Comparison of ENCODE assay signal across 1 cellular context in genomic region chr19:14206737-14207725, GRCh38.
A peak's percentile ranks its signal among the peaks of the same experiment; 100 is the strongest.
TF ChIP-seq lines count a peak whose summit lies in the region.
"Not testable (repeated sequence)": the region's sequence is repeated elsewhere in the genome, so short reads cannot be mapped to it uniquely, and the experiment has no call there.

No MANE protein-coding gene starts in this region.

TF ChIP-seq in K562, 482 proteins besides CTCF, POLR2A, EP300 and RAD21 (continued from another document and continues in another):
- peak; percentile 70 for TF ChIP-seq ZBTB40 (IDR thresholded peaks at IDR 0.05)
- 0 out of 2 replicates have a peak, but pooled peaks have one; percentile 24 for TF ChIP-seq ZBTB40 (CRISPR knock-in tag; IDR thresholded peaks at IDR 0.05)
- peak; percentile 95 for TF ChIP-seq VEZF1 (CRISPR knock-in tag; IDR thresholded peaks at IDR 0.05)
- 0 out of 4 replicates have a peak, but pooled peaks of 1 of the 2 experiments have one; percentile 11 for TF ChIP-seq SIN3A (IDR thresholded peaks at IDR 0.05; ENCODE audit: borderline replicate concordance in 2 of 2, control insufficient read depth in 1 of 2, low read depth in 2 of 2, low read length in 2 of 2)
- peak; percentile 27 for TF ChIP-seq FIP1L1 (IDR thresholded peaks at IDR 0.05; ENCODE audit: low read depth, low read length, poor library complexity, severe bottlenecking)
- peak; percentile 47; the same call in 1 of the 2 replicates for TF ChIP-seq RNF2 (IDR thresholded peaks at IDR 0.05)
- peak; percentile 50; the same call in 1 of the 2 replicates for TF ChIP-seq TARDBP (IDR thresholded peaks at IDR 0.05)
- TF ChIP-seq GABPB1 (CRISPR knock-in tag; IDR thresholded peaks at IDR 0.05): 0 out of 2 replicates have a peak, but pooled peaks have one; percentile 30
- peak; percentile 20 to 68; a peak in 2 of 4 replicates for TF ChIP-seq TRIM24 (IDR thresholded peaks at IDR 0.05)
- TF ChIP-seq, protein P1, sequence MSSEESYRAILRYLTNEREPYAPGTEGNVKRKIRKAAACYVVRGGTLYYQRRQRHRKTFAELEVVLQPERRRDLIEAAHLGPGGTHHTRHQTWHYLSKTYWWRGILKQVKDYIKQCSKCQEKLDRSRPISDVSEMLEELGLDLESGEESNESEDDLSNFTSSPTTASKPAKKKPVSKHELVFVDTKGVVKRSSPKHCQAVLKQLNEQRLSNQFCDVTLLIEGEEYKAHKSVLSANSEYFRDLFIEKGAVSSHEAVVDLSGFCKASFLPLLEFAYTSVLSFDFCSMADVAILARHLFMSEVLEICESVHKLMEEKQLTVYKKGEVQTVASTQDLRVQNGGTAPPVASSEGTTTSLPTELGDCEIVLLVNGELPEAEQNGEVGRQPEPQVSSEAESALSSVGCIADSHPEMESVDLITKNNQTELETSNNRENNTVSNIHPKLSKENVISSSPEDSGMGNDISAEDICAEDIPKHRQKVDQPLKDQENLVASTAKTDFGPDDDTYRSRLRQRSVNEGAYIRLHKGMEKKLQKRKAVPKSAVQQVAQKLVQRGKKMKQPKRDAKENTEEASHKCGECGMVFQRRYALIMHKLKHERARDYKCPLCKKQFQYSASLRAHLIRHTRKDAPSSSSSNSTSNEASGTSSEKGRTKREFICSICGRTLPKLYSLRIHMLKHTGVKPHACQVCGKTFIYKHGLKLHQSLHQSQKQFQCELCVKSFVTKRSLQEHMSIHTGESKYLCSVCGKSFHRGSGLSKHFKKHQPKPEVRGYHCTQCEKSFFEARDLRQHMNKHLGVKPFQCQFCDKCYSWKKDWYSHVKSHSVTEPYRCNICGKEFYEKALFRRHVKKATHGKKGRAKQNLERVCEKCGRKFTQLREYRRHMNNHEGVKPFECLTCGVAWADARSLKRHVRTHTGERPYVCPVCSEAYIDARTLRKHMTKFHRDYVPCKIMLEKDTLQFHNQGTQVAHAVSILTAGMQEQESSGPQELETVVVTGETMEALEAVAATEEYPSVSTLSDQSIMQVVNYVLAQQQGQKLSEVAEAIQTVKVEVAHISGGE (CRISPR knock-in tag; IDR thresholded peaks at IDR 0.05): peak in 1 of 3 experiments; percentile 49; a peak in 1 of 6 replicates
- TF ChIP-seq TEAD1 (CRISPR knock-in tag; IDR thresholded peaks at IDR 0.05): peak in 1 of 2 experiments; percentile 55; a peak in 2 of 4 replicates
- TF ChIP-seq SMARCA4 (IDR thresholded peaks at IDR 0.05): peak; percentile 53; the same call in 1 of the 2 replicates
- peak; percentile 77; the same call in 1 of the 2 replicates for TF ChIP-seq NBN (IDR thresholded peaks at IDR 0.05; ENCODE audit: low read depth)
- peak; percentile 27; the same call in 1 of the 2 replicates for TF ChIP-seq ZNF644 (tag; IDR thresholded peaks at IDR 0.05; ENCODE audit: low read depth)
- TF ChIP-seq, protein P2, sequence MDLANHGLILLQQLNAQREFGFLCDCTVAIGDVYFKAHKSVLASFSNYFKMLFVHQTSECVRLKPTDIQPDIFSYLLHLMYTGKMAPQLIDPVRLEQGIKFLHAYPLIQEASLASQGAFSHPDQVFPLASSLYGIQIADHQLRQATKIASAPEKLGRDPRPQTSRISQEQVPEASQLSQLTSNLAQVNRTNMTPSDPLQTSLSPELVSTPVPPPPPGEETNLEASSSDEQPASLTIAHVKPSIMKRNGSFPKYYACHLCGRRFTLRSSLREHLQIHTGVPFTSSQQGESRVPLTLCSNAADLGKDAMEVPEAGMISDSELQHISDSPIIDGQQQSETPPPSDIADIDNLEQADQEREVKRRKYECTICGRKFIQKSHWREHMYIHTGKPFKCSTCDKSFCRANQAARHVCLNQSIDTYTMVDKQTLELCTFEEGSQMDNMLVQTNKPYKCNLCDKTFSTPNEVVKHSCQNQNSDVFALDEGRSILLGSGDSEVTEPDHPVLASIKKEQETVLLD (IDR thresholded peaks at IDR 0.05): peak; percentile 55
- TF ChIP-seq TAF1 (IDR thresholded peaks at IDR 0.05; ENCODE audit: control insufficient read depth, extremely low read depth, insufficient read depth, low read length, severe bottlenecking): peak; percentile 65
- TF ChIP-seq CREM (IDR thresholded peaks at IDR 0.05; ENCODE audit: low read depth): peak; percentile 73
- TF ChIP-seq GTF2A2 (tag; IDR thresholded peaks at IDR 0.05): 0 out of 2 replicates have a peak, but pooled peaks have one; percentile 22
- peak; percentile 58; the same call in 1 of the 2 replicates for TF ChIP-seq MIER1 (IDR thresholded peaks at IDR 0.05; ENCODE audit: low read depth)
- peak; percentile 45; the same call in 1 of the 2 replicates for TF ChIP-seq SMARCE1 (IDR thresholded peaks at IDR 0.05)
- peak; percentile 79 for TF ChIP-seq HNRNPLL (IDR thresholded peaks at IDR 0.05; ENCODE audit: low read depth, low read length, poor library complexity, severe bottlenecking)
- peak in 1 of 2 experiments; percentile 49; a peak in 1 of 4 replicates for TF ChIP-seq SRF (CRISPR knock-in tag; IDR thresholded peaks at IDR 0.05)
- peak; percentile 61 for TF ChIP-seq HMGN3 (IDR thresholded peaks at IDR 0.05; ENCODE audit: borderline replicate concordance, extremely low read depth, insufficient read length, low read depth, low read length)
- peak; percentile 62 for TF ChIP-seq RBFOX2 (IDR thresholded peaks at IDR 0.05; ENCODE audit: low read depth, low read length)
- TF ChIP-seq NEUROD1 (IDR thresholded peaks at IDR 0.05; ENCODE audit: borderline replicate concordance, low read depth, low read length, partially characterized antibody): peak; percentile 98
- peak; percentile 69; the same call in 1 of the 2 replicates for TF ChIP-seq KAT7 (CRISPR knock-in tag; IDR thresholded peaks at IDR 0.05; ENCODE audit: borderline replicate concordance)
- TF ChIP-seq, protein P3, sequence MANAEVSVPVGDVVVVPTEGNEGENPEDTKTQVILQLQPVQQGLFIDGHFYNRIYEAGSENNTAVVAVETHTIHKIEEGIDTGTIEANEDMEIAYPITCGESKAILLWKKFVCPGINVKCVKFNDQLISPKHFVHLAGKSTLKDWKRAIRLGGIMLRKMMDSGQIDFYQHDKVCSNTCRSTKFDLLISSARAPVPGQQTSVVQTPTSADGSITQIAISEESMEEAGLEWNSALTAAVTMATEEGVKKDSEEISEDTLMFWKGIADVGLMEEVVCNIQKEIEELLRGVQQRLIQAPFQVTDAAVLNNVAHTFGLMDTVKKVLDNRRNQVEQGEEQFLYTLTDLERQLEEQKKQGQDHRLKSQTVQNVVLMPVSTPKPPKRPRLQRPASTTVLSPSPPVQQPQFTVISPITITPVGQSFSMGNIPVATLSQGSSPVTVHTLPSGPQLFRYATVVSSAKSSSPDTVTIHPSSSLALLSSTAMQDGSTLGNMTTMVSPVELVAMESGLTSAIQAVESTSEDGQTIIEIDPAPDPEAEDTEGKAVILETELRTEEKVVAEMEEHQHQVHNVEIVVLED (CRISPR knock-in tag; IDR thresholded peaks at IDR 0.05): peak; percentile 47
- TF ChIP-seq NR2C2 (CRISPR knock-in tag; IDR thresholded peaks at IDR 0.05); FOXM1 (CRISPR knock-in tag; IDR thresholded peaks at IDR 0.05; ENCODE audit: low read depth): not testable (repeated sequence)
- TF ChIP-seq NR2C2 (tag; IDR thresholded peaks at IDR 0.05): 0 out of 2 replicates have a peak, but pooled peaks have one; percentile 24
- TF ChIP-seq CCNT2 (IDR thresholded peaks at IDR 0.05; ENCODE audit: borderline replicate concordance, extremely low read depth, insufficient read length, low read depth, low read length): peak; percentile 83
- peak; percentile 63; the same call in 1 of the 2 replicates for TF ChIP-seq LCOR (CRISPR knock-in tag; IDR thresholded peaks at IDR 0.05)
- TF ChIP-seq NONO (IDR thresholded peaks at IDR 0.05; ENCODE audit: low read depth in 2 of 2, low read length in 1 of 2): peak in 1 of 2 experiments; percentile 41; a peak in 1 of 4 replicates
- TF ChIP-seq MNT (conservative IDR thresholded peaks at IDR 0.05): peak; percentile 58 to 74; a peak in 1 of 4 replicates
- TF ChIP-seq, protein P4, sequence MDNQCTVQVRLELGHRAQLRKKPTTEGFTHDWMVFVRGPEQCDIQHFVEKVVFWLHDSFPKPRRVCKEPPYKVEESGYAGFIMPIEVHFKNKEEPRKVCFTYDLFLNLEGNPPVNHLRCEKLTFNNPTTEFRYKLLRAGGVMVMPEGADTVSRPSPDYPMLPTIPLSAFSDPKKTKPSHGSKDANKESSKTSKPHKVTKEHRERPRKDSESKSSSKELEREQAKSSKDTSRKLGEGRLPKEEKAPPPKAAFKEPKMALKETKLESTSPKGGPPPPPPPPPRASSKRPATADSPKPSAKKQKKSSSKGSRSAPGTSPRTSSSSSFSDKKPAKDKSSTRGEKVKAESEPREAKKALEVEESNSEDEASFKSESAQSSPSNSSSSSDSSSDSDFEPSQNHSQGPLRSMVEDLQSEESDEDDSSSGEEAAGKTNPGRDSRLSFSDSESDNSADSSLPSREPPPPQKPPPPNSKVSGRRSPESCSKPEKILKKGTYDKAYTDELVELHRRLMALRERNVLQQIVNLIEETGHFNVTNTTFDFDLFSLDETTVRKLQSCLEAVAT (IDR thresholded peaks at IDR 0.05): 0 out of 4 replicates have a peak, but pooled peaks of 1 of the 2 experiments have one; percentile 13
- TF ChIP-seq RCOR1 (IDR thresholded peaks at IDR 0.05; ENCODE audit: borderline replicate concordance in 1 of 2, low read depth in 2 of 2, low read length in 2 of 2): peak; percentile 23 to 28; a peak in 2 of 4 replicates
- peak; percentile 44 for TF ChIP-seq BRD9 (IDR thresholded peaks at IDR 0.05; ENCODE audit: low read depth, partially characterized antibody)
- TF ChIP-seq FOXM1 (IDR thresholded peaks at IDR 0.05; ENCODE audit: low read depth): peak; percentile 81
